ENCODE assay signal across 31 cellular contexts in genomic region chr14:30006695-30007094, GRCh38.
"Had no signal": no experiment of that assay in that cellular context is flagged by ENCODE, and none has a peak within 500 bp of the region (broad histone marks: within the 10 kb centered on the region; RNA-seq: fewer than 3 reads in every experiment).

No MANE protein-coding gene starts in this region.

- DNase-seq: activated CD4-positive, alpha-beta memory T cell treated with anti-CD3 and anti-CD28 coated beads, Interleukin-2, amount 10 ng/mL, durations not matched to agents 7 days and 5 days; activated CD4-positive, alpha-beta T cell treated with anti-CD3 and anti-CD28 coated beads for 1 hour; activated CD4-positive, alpha-beta T cell treated with anti-CD3 and anti-CD28 coated beads for 36 hours; activated CD4-positive, alpha-beta T cell treated with anti-CD3 and anti-CD28 coated beads for 48 hours; activated CD4-positive, alpha-beta T cell treated with anti-CD3 and anti-CD28 coated beads, Interleukin-2, amount 10 ng/mL, durations not matched to agents 7 days and 5 days; activated CD4-positive, alpha-beta T cell treated with anti-CD3 and anti-CD28 coated beads, Interleukin-2, amount 50 U/mL, for 48 hours; activated CD4-positive, CD25-positive, alpha-beta regulatory T cell; activated CD8-positive, alpha-beta memory T cell treated with anti-CD3 and anti-CD28 coated beads for 24 hours; activated CD8-positive, alpha-beta memory T cell treated with anti-CD3 and anti-CD28 coated beads, Interleukin-2, amount 10 ng/mL, durations not matched to agents 7 days and 5 days; activated CD8-positive, alpha-beta memory T cell treated with anti-CD3 and anti-CD28 coated beads, Interleukin-2, amount 50 U/mL, for 48 hours; activated CD8-positive, alpha-beta T cell treated with anti-CD3 and anti-CD28 coated beads, Interleukin-2, amount 10 ng/mL, durations not matched to agents 7 days and 5 days; activated effector memory CD4-positive, alpha-beta T cell treated with Interleukin-2 at 50 U/mL for 16 hours; activated gamma-delta T cell; activated naive CD4-positive, alpha-beta T cell treated with anti-CD3 and anti-CD28 coated beads, Interleukin-2, amount 10 ng/mL, durations not matched to agents 7 days and 5 days; activated naive CD4-positive, alpha-beta T cell treated with Interleukin-2 at 50 U/mL for 16 hours; activated naive CD8-positive, alpha-beta T cell treated with anti-CD3 and anti-CD28 coated beads, Interleukin-2, amount 10 ng/mL, durations not matched to agents 7 days and 5 days; activated naive CD8-positive, alpha-beta T cell treated with anti-CD3 and anti-CD28 coated beads, Interleukin-2, amount 50 U/mL, for 24 hours; activated T-cell treated with anti-CD3 and anti-CD28 coated beads, Interleukin-2, amount 50 U/mL, for 24 hours; activated T-cell treated with anti-CD3 and anti-CD28 coated beads, Interleukin-2, amount 50 U/mL, for 48 hours; amygdala; anterior cingulate cortex; central memory CD4-positive, alpha-beta T cell; T-helper 1 cell; T-helper 2 cell; T-helper 9 cell; WERI-Rb-1 had no signal

- H3K9me3 ChIP-seq: ascending aorta had no signal

- H3K4me1 ChIP-seq: ascending aorta had no signal

- H3K27ac ChIP-seq: ascending aorta, WERI-Rb-1 had no signal

- H3K27me3 ChIP-seq: ascending aorta had no signal

- H3K4me3 ChIP-seq: ascending aorta had no signal

- H3K36me3 ChIP-seq: ascending aorta, WERI-Rb-1 had no signal

- FAIRE-seq: bronchial epithelial cell, TTC549 had no signal

- ATAC-seq: activated CD4-positive, alpha-beta T cell treated with anti-CD3 and anti-CD28 coated beads for 36 hours; activated CD4-positive, CD25-positive, alpha-beta regulatory T cell treated with anti-CD3 and anti-CD28 coated beads, Interleukin-2, amount 50 U/mL, for 24 hours; activated CD8-positive, alpha-beta memory T cell treated with anti-CD3 and anti-CD28 coated beads, Interleukin-2, amount 10 ng/mL, durations not matched to agents 7 days and 5 days; activated CD8-positive, alpha-beta T cell treated with anti-CD3 and anti-CD28 coated beads, Interleukin-2, amount 10 ng/mL, durations not matched to agents 7 days and 5 days; activated naive CD8-positive, alpha-beta T cell treated with anti-CD3 and anti-CD28 coated beads, Interleukin-2, amount 50 U/mL, for 24 hours; WTC11 had no signal
